ENCODE assay signal across 22 cellular contexts in genomic region chr4:115229873-115230272, GRCh38.
"Had no signal": no experiment of that assay in that cellular context is flagged by ENCODE, and none has a peak within 500 bp of the region (broad histone marks: within the 10 kb centered on the region; RNA-seq: fewer than 3 reads in every experiment).

No MANE protein-coding gene starts in this region.

- H3K4me3 Mint-ChIP-seq: dendritic cell treated with granulocyte-macrophage colony-stimulating factor and Interleukin-4, amounts not matched to agents 40 ng/mL and 50 ng/mL, for 4 days; effector memory CD8-positive, alpha-beta T cell; immature natural killer cell; memory B cell; naive B cell; nephron; type B pancreatic cell had no signal

- H3K4me1 ChIP-seq: esophagus muscularis mucosa, gastroesophageal sphincter, left lung, lower lobe of right lung, pancreas, suprapubic skin, thyroid gland had no signal

- H3K27ac Mint-ChIP-seq: dendritic cell treated with granulocyte-macrophage colony-stimulating factor and Interleukin-4, amounts not matched to agents 40 ng/mL and 50 ng/mL, for 4 days; effector memory CD8-positive, alpha-beta T cell; immature natural killer cell; memory B cell; naive B cell; nephron; progenitor cell of endocrine pancreas; type B pancreatic cell had no signal

- ATAC-seq: effector memory CD8-positive, alpha-beta T cell; gastroesophageal sphincter; left lung; lower lobe of right lung; pancreas; right cardiac atrium had no signal

- H3K27ac ChIP-seq: epithelial cell of prostate, esophagus muscularis mucosa, gastroesophageal sphincter, left lung, lower lobe of right lung, pancreas, suprapubic skin, thyroid gland had no signal

- H3K27me3 ChIP-seq: esophagus muscularis mucosa, gastroesophageal sphincter, left lung, pancreas, suprapubic skin, thyroid gland had no signal

- H3K9me3 ChIP-seq: esophagus muscularis mucosa, gastroesophageal sphincter, left lung, lower lobe of right lung, pancreas, suprapubic skin, thyroid gland had no signal

- DNase-seq: effector memory CD8-positive, alpha-beta T cell; immature natural killer cell; left lung; lower lobe of right lung; midbrain; naive B cell; occipital lobe; pancreas; right cardiac atrium; small intestine; stimulated activated CD4-positive, alpha-beta T cell treated with anti-CD3 and anti-CD28 coated beads, Interleukin-12 subunit alpha, Interleukin-12 subunit beta, amount 100 ng/mL, for 4 hours; stimulated activated naive CD4-positive, alpha-beta T cell treated with Interleukin-2 at 50 U/mL for 16 hours; thyroid gland had no signal

- H3K36me3 ChIP-seq: esophagus muscularis mucosa, gastroesophageal sphincter, left lung, lower lobe of right lung, pancreas, suprapubic skin, thyroid gland had no signal

- H3K9me3 Mint-ChIP-seq: naive B cell, nephron had no signal

- H3K27me3 Mint-ChIP-seq: dendritic cell treated with granulocyte-macrophage colony-stimulating factor and Interleukin-4, amounts not matched to agents 40 ng/mL and 50 ng/mL, for 4 days; effector memory CD8-positive, alpha-beta T cell; memory B cell; naive B cell; progenitor cell of endocrine pancreas; type B pancreatic cell had no signal

- H3K4me1 Mint-ChIP-seq: memory B cell, naive B cell had no signal

- H3K4me3 ChIP-seq: esophagus muscularis mucosa, gastroesophageal sphincter, left lung, lower lobe of right lung, pancreas, suprapubic skin, thyroid gland had no signal
